In genomic region chr7:76358053-76358477, GRCh38 we compare ENCODE assay signal across 8 cellular contexts. TPM values are rescaled to one million over a fixed set of nuclear protein-coding genes. Genes with fewer than 3 reads are reported as not detected.
DNase-seq lines count a peak whose midpoint lies in the region; ATAC-seq and TF ChIP-seq lines count a peak whose summit lies in the region.

No MANE protein-coding gene starts in this region.

- TF ChIP-seq CTCF in MM.1S (IDR thresholded peaks at IDR 0.05; ENCODE audit: low read length) (no peak), choroid plexus epithelial cell (conservative IDR thresholded peaks at IDR 0.05; ENCODE audit: low read depth, low read length) (no peak), right lobe of liver (IDR thresholded peaks at IDR 0.05) (no peak)

- peak; percentile 20 to 41 (median 28) for ATAC-seq in right lobe of liver

- no peaks in the 10 kb centered on the region for H3K9me2 ChIP-seq in MM.1S (replicated peaks; ENCODE audit: insufficient read depth, low read length)

- intact Hi-C loops in right lobe of liver (cut with DNase I): no loop called here

- H3K27ac ChIP-seq in MM.1S (ENCODE audit: low read length): peak overlapping the region; percentile 86
- peak overlapping the region; percentile 98 to 100 (median 99) for H3K27ac ChIP-seq in right lobe of liver

- H3K36me3 ChIP-seq in MM.1S (replicated peaks; ENCODE audit: insufficient read depth, low read length) (peaks cover 25% of the 10 kb centered on the region), right lobe of liver (peaks cover 0 to 5% (median 0%) of the 10 kb centered on the region in 4 donors)

- H3K4me2 ChIP-seq in MM.1S (ENCODE audit: low read depth, low read length): peak overlapping the region; percentile 64

- H3K4me3 ChIP-seq in MM.1S (ENCODE audit: low read length) (peak overlapping the region; percentile 99), choroid plexus epithelial cell (ENCODE audit: low read depth, low read length) (peak overlapping the region; percentile 98), right lobe of liver (peak overlapping the region; percentile 81 to 100 (median 90))

- peak overlapping the region; percentile 96 for H3K9ac ChIP-seq in MM.1S (ENCODE audit: low read length)

- 1% methylated on average over 12 of the region's 24 CpGs for whole genome bisulfite sequencing in right lobe of liver (ENCODE audit: insufficient coverage, low coverage, low lambda C conversion rate, missing lambda C conversion rate)

- DNase-seq in GF-D8 (lab: John Stamatoyannopoulos, UW): peak; percentile 55
- DNase-seq in H4 (ENCODE audit: low spot score): peak; percentile 46
- DNase-seq in MM.1S: peak; percentile 53
- peak; percentile 14 for DNase-seq in activated CD4-positive, CD25-positive, alpha-beta regulatory T cell treated with anti-CD3 and anti-CD28 coated beads, Interleukin-2, amount 50 U/mL, for 16 hours (ENCODE audit: low read depth, low spot score)
- peak; percentile 49 for DNase-seq in choroid plexus epithelial cell (ENCODE audit: low read depth)
- DNase-seq in right lobe of liver: peak; percentile 77 to 84 (median 83)
- DNase-seq in stimulated activated CD4-positive, alpha-beta T cell treated with anti-CD3 and anti-CD28 coated beads, TNF-alpha, amount 100 ng/mL, for 4 hours (ENCODE audit: low read depth in 3 of 3): peak; percentile 36 to 48 (median 47)
- no peak for DNase-seq in ecto neural progenitor cell (ENCODE audit: low spot score)

- no peaks in the 10 kb centered on the region for H3K9me3 ChIP-seq in MM.1S (replicated peaks; ENCODE audit: insufficient read depth, low read length)
- H3K9me3 ChIP-seq in right lobe of liver: no peaks in the 10 kb centered on the region

- H3K4me1 ChIP-seq in MM.1S (ENCODE audit: low read length): peaks cover 21% of the 10 kb centered on the region
- peaks cover 0 to 18% (median 7%) of the 10 kb centered on the region in 4 donors for H3K4me1 ChIP-seq in right lobe of liver

- no peak for TF ChIP-seq POLR2A in right lobe of liver (IDR thresholded peaks at IDR 0.05)

- peaks cover 36% of the 10 kb centered on the region for H4K20me1 ChIP-seq in MM.1S (ENCODE audit: insufficient read depth, low read length)

- 0 out of 2 replicates have a peak, but pooled peaks cover 4% of the 10 kb centered on the region for H3F3A ChIP-seq in MM.1S (ENCODE audit: insufficient read depth, low read length)

- peaks cover 57% of the 10 kb centered on the region for H3K79me2 ChIP-seq in MM.1S (ENCODE audit: low read length)

- peak overlapping the region; percentile 44; the same call in 1 of the 2 replicates for H2AFZ ChIP-seq in MM.1S (ENCODE audit: low read length)

- H3K27me3 ChIP-seq in MM.1S (replicated peaks; ENCODE audit: insufficient read depth, low read length) (no peaks in the 10 kb centered on the region), right lobe of liver (no peaks in the 10 kb centered on the region)

RNA-seq across cellular contexts. Expression of gene YWHAG, which starts 0.7 kb away (rescaled TPM):
- total RNA-seq in H4 (2014; rRNA removed; shearing (Covaris generic)): 100 and 148 TPM in 2 replicates
- 10 to 100 TPM; 43.5 to 69.1 (median 58.4) TPM for total RNA-seq in right lobe of liver

RNA-seq across cellular contexts. Expression of gene SSC4D, which starts 51.4 kb away (rescaled TPM):
- total RNA-seq in H4 (2014; rRNA removed; shearing (Covaris generic)): 1.6 and 2.0 TPM in 2 replicates
- total RNA-seq in right lobe of liver: 1 to 10 TPM; 1.2 to 2.6 (median 1.2) TPM

RNA-seq across cellular contexts. Expression of gene HSPB1, which starts 55.6 kb away (rescaled TPM):
- total RNA-seq in H4 (2014; rRNA removed; shearing (Covaris generic)): 57.6 and 97.6 TPM in 2 replicates
- 100 to 1,000 TPM in 5 of 6 experiments, 10 to 100 TPM in 1; 64.4 to 275 (median 234) TPM for total RNA-seq in right lobe of liver
